1 cellular context compared by ENCODE assay signal in genomic region chr15:66293419-66294156, GRCh38.
TF ChIP-seq lines count a peak whose summit lies in the region.

Gene DIS3L (plus strand): TSS chr15:66293568. CDS start chr15:66293597, 29 bp downstream.

TF ChIP-seq in HepG2, 621 proteins besides CTCF, POLR2A, EP300 and RAD21 (continued from another document and continues in another):
- TF ChIP-seq ZNF740 (CRISPR knock-in tag; IDR thresholded peaks at IDR 0.05), result no peak
- peak; percentile 10; the same call in 1 of the 2 replicates for TF ChIP-seq ZNF143 (CRISPR knock-in tag; IDR thresholded peaks at IDR 0.05)
- no peak for TF ChIP-seq SOX13 (IDR thresholded peaks at IDR 0.05)
- no peak for TF ChIP-seq SOX13 (CRISPR knock-in tag; conservative IDR thresholded peaks at IDR 0.05 in 1 of 2, IDR thresholded peaks at IDR 0.05 in 1 of 2)
- TF ChIP-seq KAT7 (CRISPR knock-in tag; IDR thresholded peaks at IDR 0.05; ENCODE audit: borderline replicate concordance), result no peak
- no peak for TF ChIP-seq SRSF4 (IDR thresholded peaks at IDR 0.05; ENCODE audit: low read depth, low read length, poor library complexity, severe bottlenecking)
- TF ChIP-seq POGZ (CRISPR knock-in tag; IDR thresholded peaks at IDR 0.05), result no peak
- peak; percentile 25; the same call in 1 of the 2 replicates for TF ChIP-seq ZBTB25 (CRISPR knock-in tag; IDR thresholded peaks at IDR 0.05)
- TF ChIP-seq, protein P1, sequence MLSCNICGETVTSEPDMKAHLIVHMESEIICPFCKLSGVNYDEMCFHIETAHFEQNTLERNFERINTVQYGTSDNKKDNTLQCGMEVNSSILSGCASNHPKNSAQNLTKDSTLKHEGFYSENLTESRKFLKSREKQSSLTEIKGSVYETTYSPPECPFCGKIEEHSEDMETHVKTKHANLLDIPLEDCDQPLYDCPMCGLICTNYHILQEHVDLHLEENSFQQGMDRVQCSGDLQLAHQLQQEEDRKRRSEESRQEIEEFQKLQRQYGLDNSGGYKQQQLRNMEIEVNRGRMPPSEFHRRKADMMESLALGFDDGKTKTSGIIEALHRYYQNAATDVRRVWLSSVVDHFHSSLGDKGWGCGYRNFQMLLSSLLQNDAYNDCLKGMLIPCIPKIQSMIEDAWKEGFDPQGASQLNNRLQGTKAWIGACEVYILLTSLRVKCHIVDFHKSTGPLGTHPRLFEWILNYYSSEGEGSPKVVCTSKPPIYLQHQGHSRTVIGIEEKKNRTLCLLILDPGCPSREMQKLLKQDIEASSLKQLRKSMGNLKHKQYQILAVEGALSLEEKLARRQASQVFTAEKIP (CRISPR knock-in tag; IDR thresholded peaks at IDR 0.05; ENCODE audit: borderline replicate concordance), result no peak
- TF ChIP-seq, protein P2, sequence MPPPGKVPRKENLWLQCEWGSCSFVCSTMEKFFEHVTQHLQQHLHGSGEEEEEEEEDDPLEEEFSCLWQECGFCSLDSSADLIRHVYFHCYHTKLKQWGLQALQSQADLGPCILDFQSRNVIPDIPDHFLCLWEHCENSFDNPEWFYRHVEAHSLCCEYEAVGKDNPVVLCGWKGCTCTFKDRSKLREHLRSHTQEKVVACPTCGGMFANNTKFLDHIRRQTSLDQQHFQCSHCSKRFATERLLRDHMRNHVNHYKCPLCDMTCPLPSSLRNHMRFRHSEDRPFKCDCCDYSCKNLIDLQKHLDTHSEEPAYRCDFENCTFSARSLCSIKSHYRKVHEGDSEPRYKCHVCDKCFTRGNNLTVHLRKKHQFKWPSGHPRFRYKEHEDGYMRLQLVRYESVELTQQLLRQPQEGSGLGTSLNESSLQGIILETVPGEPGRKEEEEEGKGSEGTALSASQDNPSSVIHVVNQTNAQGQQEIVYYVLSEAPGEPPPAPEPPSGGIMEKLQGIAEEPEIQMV (CRISPR knock-in tag; IDR thresholded peaks at IDR 0.05; ENCODE audit: low read depth), result no peak
- TF ChIP-seq ZNF776 (CRISPR knock-in tag; IDR thresholded peaks at IDR 0.05), result no peak
- TF ChIP-seq GABPB1 (CRISPR knock-in tag; IDR thresholded peaks at IDR 0.05), result peak; percentile 13
- TF ChIP-seq ZBTB42 (CRISPR knock-in tag; IDR thresholded peaks at IDR 0.05), result no peak
- no peak for TF ChIP-seq TCF7L2 (IDR thresholded peaks at IDR 0.05; ENCODE audit: low read depth, low read length)
- TF ChIP-seq ZNF350 (CRISPR knock-in tag; IDR thresholded peaks at IDR 0.05; ENCODE audit: borderline replicate concordance, low read depth), result no peak
- TF ChIP-seq AGO2 (optimal IDR thresholded peaks at IDR 0.05; ENCODE audit: low read depth, low read length), result peak; percentile 82
- TF ChIP-seq, protein P3, sequence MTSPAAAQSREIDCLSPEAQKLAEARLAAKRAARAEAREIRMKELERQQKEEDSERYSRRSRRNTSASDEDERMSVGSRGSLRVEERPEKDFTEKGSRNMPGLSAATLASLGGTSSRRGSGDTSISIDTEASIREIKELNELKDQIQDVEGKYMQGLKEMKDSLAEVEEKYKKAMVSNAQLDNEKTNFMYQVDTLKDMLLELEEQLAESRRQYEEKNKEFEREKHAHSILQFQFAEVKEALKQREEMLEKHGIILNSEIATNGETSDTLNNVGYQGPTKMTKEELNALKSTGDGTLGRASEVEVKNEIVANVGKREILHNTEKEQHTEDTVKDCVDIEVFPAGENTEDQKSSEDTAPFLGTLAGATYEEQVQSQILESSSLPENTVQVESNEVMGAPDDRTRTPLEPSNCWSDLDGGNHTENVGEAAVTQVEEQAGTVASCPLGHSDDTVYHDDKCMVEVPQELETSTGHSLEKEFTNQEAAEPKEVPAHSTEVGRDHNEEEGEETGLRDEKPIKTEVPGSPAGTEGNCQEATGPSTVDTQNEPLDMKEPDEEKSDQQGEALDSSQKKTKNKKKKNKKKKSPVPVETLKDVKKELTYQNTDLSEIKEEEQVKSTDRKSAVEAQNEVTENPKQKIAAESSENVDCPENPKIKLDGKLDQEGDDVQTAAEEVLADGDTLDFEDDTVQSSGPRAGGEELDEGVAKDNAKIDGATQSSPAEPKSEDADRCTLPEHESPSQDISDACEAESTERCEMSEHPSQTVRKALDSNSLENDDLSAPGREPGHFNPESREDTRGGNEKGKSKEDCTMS (CRISPR knock-in tag; conservative IDR thresholded peaks at IDR 0.05), result no peak
- no peak for TF ChIP-seq HOXA7 (CRISPR knock-in tag; IDR thresholded peaks at IDR 0.05)
- TF ChIP-seq TOPORS (CRISPR knock-in tag; IDR thresholded peaks at IDR 0.05), result no peak
- no peak; the same call in 1 of the 2 replicates for TF ChIP-seq KDM2A (CRISPR knock-in tag; IDR thresholded peaks at IDR 0.05; ENCODE audit: borderline replicate concordance, low read depth)
- no peak for TF ChIP-seq ZSCAN29 (CRISPR knock-in tag; conservative IDR thresholded peaks at IDR 0.05)
- TF ChIP-seq ZNF577 (CRISPR knock-in tag; IDR thresholded peaks at IDR 0.05; ENCODE audit: borderline replicate concordance, low read depth), result no peak
- peak; percentile 34; the same call in 1 of the 2 replicates for TF ChIP-seq ZNF263 (CRISPR knock-in tag; IDR thresholded peaks at IDR 0.05)
- no peak for TF ChIP-seq MIXL1 (CRISPR knock-in tag; IDR thresholded peaks at IDR 0.05)
- TF ChIP-seq SP4 (CRISPR knock-in tag; IDR thresholded peaks at IDR 0.05), result peak; percentile 62
- TF ChIP-seq, protein P4, sequence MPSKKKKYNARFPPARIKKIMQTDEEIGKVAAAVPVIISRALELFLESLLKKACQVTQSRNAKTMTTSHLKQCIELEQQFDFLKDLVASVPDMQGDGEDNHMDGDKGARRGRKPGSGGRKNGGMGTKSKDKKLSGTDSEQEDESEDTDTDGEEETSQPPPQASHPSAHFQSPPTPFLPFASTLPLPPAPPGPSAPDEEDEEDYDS (CRISPR knock-in tag; IDR thresholded peaks at IDR 0.05), result no peak
- TF ChIP-seq ZNF296 (CRISPR knock-in tag; conservative IDR thresholded peaks at IDR 0.05), result no peak
- TF ChIP-seq KDM5A (IDR thresholded peaks at IDR 0.05; ENCODE audit: borderline replicate concordance, low read length), result no peak
- TF ChIP-seq NFRKB (IDR thresholded peaks at IDR 0.05), result no peak
- TF ChIP-seq, protein P5, sequence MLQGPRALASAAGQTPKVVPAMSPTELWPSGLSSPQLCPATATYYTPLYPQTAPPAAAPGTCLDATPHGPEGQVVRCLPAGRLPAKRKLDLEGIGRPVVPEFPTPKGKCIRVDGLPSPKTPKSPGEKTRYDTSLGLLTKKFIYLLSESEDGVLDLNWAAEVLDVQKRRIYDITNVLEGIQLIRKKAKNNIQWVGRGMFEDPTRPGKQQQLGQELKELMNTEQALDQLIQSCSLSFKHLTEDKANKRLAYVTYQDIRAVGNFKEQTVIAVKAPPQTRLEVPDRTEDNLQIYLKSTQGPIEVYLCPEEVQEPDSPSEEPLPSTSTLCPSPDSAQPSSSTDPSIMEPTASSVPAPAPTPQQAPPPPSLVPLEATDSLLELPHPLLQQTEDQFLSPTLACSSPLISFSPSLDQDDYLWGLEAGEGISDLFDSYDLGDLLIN (CRISPR knock-in tag; IDR thresholded peaks at IDR 0.05; ENCODE audit: borderline replicate concordance), result no peak
- TF ChIP-seq RFXANK (CRISPR knock-in tag; IDR thresholded peaks at IDR 0.05), result no peak
- TF ChIP-seq, protein P6, sequence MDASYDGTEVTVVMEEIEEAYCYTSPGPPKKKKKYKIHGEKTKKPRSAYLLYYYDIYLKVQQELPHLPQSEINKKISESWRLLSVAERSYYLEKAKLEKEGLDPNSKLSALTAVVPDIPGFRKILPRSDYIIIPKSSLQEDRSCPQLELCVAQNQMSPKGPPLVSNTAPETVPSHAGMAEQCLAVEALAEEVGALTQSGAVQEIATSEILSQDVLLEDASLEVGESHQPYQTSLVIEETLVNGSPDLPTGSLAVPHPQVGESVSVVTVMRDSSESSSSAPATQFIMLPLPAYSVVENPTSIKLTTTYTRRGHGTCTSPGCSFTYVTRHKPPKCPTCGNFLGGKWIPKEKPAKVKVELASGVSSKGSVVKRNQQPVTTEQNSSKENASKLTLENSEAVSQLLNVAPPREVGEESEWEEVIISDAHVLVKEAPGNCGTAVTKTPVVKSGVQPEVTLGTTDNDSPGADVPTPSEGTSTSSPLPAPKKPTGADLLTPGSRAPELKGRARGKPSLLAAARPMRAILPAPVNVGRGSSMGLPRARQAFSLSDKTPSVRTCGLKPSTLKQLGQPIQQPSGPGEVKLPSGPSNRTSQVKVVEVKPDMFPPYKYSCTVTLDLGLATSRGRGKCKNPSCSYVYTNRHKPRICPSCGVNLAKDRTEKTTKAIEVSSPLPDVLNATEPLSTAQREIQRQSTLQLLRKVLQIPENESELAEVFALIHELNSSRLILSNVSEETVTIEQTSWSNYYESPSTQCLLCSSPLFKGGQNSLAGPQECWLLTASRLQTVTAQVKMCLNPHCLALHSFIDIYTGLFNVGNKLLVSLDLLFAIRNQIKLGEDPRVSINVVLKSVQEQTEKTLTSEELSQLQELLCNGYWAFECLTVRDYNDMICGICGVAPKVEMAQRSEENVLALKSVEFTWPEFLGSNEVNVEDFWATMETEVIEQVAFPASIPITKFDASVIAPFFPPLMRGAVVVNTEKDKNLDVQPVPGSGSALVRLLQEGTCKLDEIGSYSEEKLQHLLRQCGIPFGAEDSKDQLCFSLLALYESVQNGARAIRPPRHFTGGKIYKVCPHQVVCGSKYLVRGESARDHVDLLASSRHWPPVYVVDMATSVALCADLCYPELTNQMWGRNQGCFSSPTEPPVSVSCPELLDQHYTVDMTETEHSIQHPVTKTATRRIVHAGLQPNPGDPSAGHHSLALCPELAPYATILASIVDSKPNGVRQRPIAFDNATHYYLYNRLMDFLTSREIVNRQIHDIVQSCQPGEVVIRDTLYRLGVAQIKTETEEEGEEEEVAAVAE (CRISPR knock-in tag; IDR thresholded peaks at IDR 0.05; ENCODE audit: borderline replicate concordance), result no peak
- no peak for TF ChIP-seq DNMT3B (CRISPR knock-in tag; conservative IDR thresholded peaks at IDR 0.05)
- no peak for TF ChIP-seq NRL (CRISPR knock-in tag; IDR thresholded peaks at IDR 0.05; ENCODE audit: borderline replicate concordance)
- TF ChIP-seq ZBTB3 (CRISPR knock-in tag; IDR thresholded peaks at IDR 0.05; ENCODE audit: borderline replicate concordance, low read depth), result no peak
- no peak for TF ChIP-seq KLF9 (CRISPR knock-in tag; IDR thresholded peaks at IDR 0.05; ENCODE audit: low read depth)
- peak; percentile 36; the same call in 1 of the 2 replicates for TF ChIP-seq CCDC6 (CRISPR knock-in tag; IDR thresholded peaks at IDR 0.05)
- peak; percentile 17; the same call in 1 of the 2 replicates for TF ChIP-seq FOXA3 (CRISPR knock-in tag; IDR thresholded peaks at IDR 0.05)
- no peak for TF ChIP-seq MAF1 (CRISPR knock-in tag; IDR thresholded peaks at IDR 0.05; ENCODE audit: borderline replicate concordance)
- no peak for TF ChIP-seq NR2C2 (CRISPR knock-in tag; IDR thresholded peaks at IDR 0.05; ENCODE audit: borderline replicate concordance)
- TF ChIP-seq, protein P7, sequence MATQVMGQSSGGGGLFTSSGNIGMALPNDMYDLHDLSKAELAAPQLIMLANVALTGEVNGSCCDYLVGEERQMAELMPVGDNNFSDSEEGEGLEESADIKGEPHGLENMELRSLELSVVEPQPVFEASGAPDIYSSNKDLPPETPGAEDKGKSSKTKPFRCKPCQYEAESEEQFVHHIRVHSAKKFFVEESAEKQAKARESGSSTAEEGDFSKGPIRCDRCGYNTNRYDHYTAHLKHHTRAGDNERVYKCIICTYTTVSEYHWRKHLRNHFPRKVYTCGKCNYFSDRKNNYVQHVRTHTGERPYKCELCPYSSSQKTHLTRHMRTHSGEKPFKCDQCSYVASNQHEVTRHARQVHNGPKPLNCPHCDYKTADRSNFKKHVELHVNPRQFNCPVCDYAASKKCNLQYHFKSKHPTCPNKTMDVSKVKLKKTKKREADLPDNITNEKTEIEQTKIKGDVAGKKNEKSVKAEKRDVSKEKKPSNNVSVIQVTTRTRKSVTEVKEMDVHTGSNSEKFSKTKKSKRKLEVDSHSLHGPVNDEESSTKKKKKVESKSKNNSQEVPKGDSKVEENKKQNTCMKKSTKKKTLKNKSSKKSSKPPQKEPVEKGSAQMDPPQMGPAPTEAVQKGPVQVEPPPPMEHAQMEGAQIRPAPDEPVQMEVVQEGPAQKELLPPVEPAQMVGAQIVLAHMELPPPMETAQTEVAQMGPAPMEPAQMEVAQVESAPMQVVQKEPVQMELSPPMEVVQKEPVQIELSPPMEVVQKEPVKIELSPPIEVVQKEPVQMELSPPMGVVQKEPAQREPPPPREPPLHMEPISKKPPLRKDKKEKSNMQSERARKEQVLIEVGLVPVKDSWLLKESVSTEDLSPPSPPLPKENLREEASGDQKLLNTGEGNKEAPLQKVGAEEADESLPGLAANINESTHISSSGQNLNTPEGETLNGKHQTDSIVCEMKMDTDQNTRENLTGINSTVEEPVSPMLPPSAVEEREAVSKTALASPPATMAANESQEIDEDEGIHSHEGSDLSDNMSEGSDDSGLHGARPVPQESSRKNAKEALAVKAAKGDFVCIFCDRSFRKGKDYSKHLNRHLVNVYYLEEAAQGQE (IDR thresholded peaks at IDR 0.05; ENCODE audit: borderline replicate concordance in 1 of 2, low read depth in 1 of 2, low read length in 2 of 2), result no peak
- TF ChIP-seq ZNF264 (CRISPR knock-in tag; IDR thresholded peaks at IDR 0.05), result no peak
- TF ChIP-seq NFATC3 (CRISPR knock-in tag; IDR thresholded peaks at IDR 0.05), result no peak
- TF ChIP-seq ZNF547 (CRISPR knock-in tag; IDR thresholded peaks at IDR 0.05), result no peak; the same call in 1 of the 2 replicates
- peak; percentile 94 for TF ChIP-seq UBTF (CRISPR knock-in tag; IDR thresholded peaks at IDR 0.05)
- TF ChIP-seq ZMYM3 (CRISPR knock-in tag; IDR thresholded peaks at IDR 0.05), result no peak
